In genomic region chr2:183069174-183069573, GRCh38 we compare ENCODE assay signal across 24 cellular contexts.
"Had no signal": no experiment of that assay in that cellular context is flagged by ENCODE, and none has a peak within 500 bp of the region (broad histone marks: within the 10 kb centered on the region; RNA-seq: fewer than 3 reads in every experiment).

No MANE protein-coding gene starts in this region.

- ATAC-seq: activated CD4-positive, alpha-beta T cell treated with anti-CD3 and anti-CD28 coated beads for 36 hours; activated T-cell treated with anti-CD3 and anti-CD28 coated beads, Interleukin-2, amount 50 U/mL, for 72 hours; T-helper 17 cell had no signal

- H2AFZ ChIP-seq: PC-9 had no signal

- DNase-seq: activated CD4-positive, alpha-beta memory T cell treated with anti-CD3 and anti-CD28 coated beads, Interleukin-2, amount 10 ng/mL, durations not matched to agents 7 days and 5 days; activated CD4-positive, alpha-beta T cell treated with anti-CD3 and anti-CD28 coated beads for 36 hours; activated CD4-positive, alpha-beta T cell treated with anti-CD3 and anti-CD28 coated beads, Interleukin-2, amount 50 U/mL, for 1 hour; activated gamma-delta T cell treated with Interleukin-2 at 50 U/mL for 16 hours; activated naive CD4-positive, alpha-beta T cell treated with anti-CD3 and anti-CD28 coated beads, Interleukin-2, amount 10 ng/mL, durations not matched to agents 7 days and 5 days; activated naive CD8-positive, alpha-beta T cell treated with anti-CD3 and anti-CD28 coated beads for 36 hours; activated T-cell treated with anti-CD3 and anti-CD28 coated beads, Interleukin-2, amount 50 U/mL, for 72 hours; brain microvascular endothelial cell; MG63; MV-4-11; NCI-H1092 treated with DMSO at 0.1 percent for 48 hours; NCI-H1436; NCI-H1694 treated with DMSO at 0.1 percent for 48 hours; NCI-H2029 treated with DMSO at 0.1 percent for 48 hours; NCI-H446; NCI-H524; PC-9; SIG-M5; T-helper 17 cell; T-helper 9 cell had no signal

- H3K9me3 ChIP-seq: MG63 had no signal

- H3K27me3 ChIP-seq: brain microvascular endothelial cell, cardiac muscle cell, MG63 had no signal

- H3K36me3 ChIP-seq: brain microvascular endothelial cell, cardiac muscle cell, MG63 had no signal

- H3K4me3 ChIP-seq: cardiac muscle cell, MG63, PC-9 had no signal

- FAIRE-seq: colon, TTC549 had no signal

- H3K4me2 ChIP-seq: PC-9 had no signal

- H3K27ac ChIP-seq: brain microvascular endothelial cell, cardiac muscle cell, PC-9, VCaP had no signal
